30 cellular contexts compared by ENCODE assay signal in genomic region chr20:20371681-20372080, GRCh38. TPM values are rescaled to one million over a fixed set of nuclear protein-coding genes. Genes with fewer than 3 reads are reported as not detected.
DNase-seq lines count a peak whose midpoint lies in the region; ATAC-seq, FAIRE-seq and TF ChIP-seq lines count a peak whose summit lies in the region.
"Had no signal": no experiment of that assay in that cellular context is flagged by ENCODE, and none has a peak within 500 bp of the region (broad histone marks: within the 10 kb centered on the region; RNA-seq: fewer than 3 reads in every experiment).

No MANE protein-coding gene starts in this region.

- H3K18ac ChIP-seq in H1 (ENCODE audit: extremely low read depth, low read length): no peak overlapping the region

- DNase-seq in activated T-cell treated with anti-CD3 and anti-CD28 coated beads, Interleukin-2, amount 50 U/mL, for 72 hours: no peak
- no peak for DNase-seq in activated T-cell treated with anti-CD3 and anti-CD28 coated beads, Interleukin-2, amount 50 U/mL, for 48 hours
- DNase-seq in NCI-H146 (lab: John Stamatoyannopoulos, UW) (peak; percentile 47), H1 (ENCODE audit: low read depth in 1 of 2, low spot score in 2 of 2) (no peak), mesothelial cell of epicardium (ENCODE audit: low spot score in 2 of 2, unreplicated experiment in 2 of 2) (no peak), DMS79 (lab: John Stamatoyannopoulos, UW) (no peak), DMS153 (lab: John Stamatoyannopoulos, UW) (no peak)
- DNase-seq: activated CD8-positive, alpha-beta memory T cell treated with anti-CD3 and anti-CD28 coated beads for 24 hours; activated effector memory CD4-positive, alpha-beta T cell treated with Interleukin-2 at 50 U/mL for 16 hours; activated naive CD8-positive, alpha-beta T cell treated with anti-CD3 and anti-CD28 coated beads, Interleukin-2, amount 10 ng/mL, durations not matched to agents 7 days and 5 days; brain microvascular endothelial cell; Calu3; effector CD8-positive, alpha-beta T cell; esophagus squamous epithelium; lower lobe of right lung; NCI-H2081 treated with DMSO at 0.1 percent for 48 hours; stomach; T-cell; tibial artery had no signal

- peak; percentile 93 for FAIRE-seq in H1 (lab: Jason Lieb, UNC)

- H3K14ac ChIP-seq in H1 (ENCODE audit: insufficient read length): no peak overlapping the region

- no peak overlapping the region for H3K4ac ChIP-seq in H1 (replicated peaks; ENCODE audit: insufficient read length, low read depth, low read length)

- H2BK15ac ChIP-seq in H1 (ENCODE audit: low read length): no peak overlapping the region

- 2% methylated on average over 3 of the region's 3 CpGs; no CpG with 5 or more reads in 1 of the 2 experiments for WGBS in H1 (ENCODE audit: extremely low coverage in 1 of 2, insufficient coverage in 1 of 2, insufficient read length in 1 of 2, insufficient replicate concordance in 2 of 2, low coverage in 1 of 2, low lambda C conversion rate in 2 of 2, missing lambda C conversion rate in 1 of 2), 2 experiments

- peaks cover 22% of the 10 kb centered on the region; the same call in 1 of the 2 replicates for H3K23me2 ChIP-seq in H1 (ENCODE audit: low read depth, low read length)

- H3K56ac ChIP-seq in H1 (replicated peaks; ENCODE audit: insufficient read length, low read depth, low read length): no peak overlapping the region

- H4K91ac ChIP-seq in H1 (replicated peaks; ENCODE audit: insufficient read length, low read length): peak overlapping the region; percentile 32

- peak overlapping the region; percentile 94 for H2BK5ac ChIP-seq in H1 (ENCODE audit: low read depth, low read length)

- CTCF ChIA-PET in H1 (lab: Charles Lee; ENCODE audit: partially characterized antibody): interaction anchor here (0.7 to 2.9 kb wide), 10 partner anchors 9 to 222 kb away, joined by 3 to 11 read pairs (median 4); no protein-coding TSS in a partner anchor

- H3K27me3 ChIP-seq in H1 (replicated peaks in 1 of 4; ENCODE audit: control insufficient read depth in 3 of 4, extremely low read depth in 1 of 4, insufficient read depth in 3 of 4, low read length in 3 of 4) (peaks cover 18 to 67% (median 44%) of the 10 kb centered on the region in 4 experiments), neuron (ENCODE audit: insufficient read depth, low read length) (peaks cover 75% of the 10 kb centered on the region)

- H3K27ac ChIP-seq in H1 (ENCODE audit: low read depth, low read length): no peak overlapping the region; the same call in 1 of the 2 replicates
- H3K27ac ChIP-seq: brain microvascular endothelial cell, esophagus squamous epithelium, gastroesophageal sphincter, lower lobe of right lung, prostate gland, SJSA1, stomach, tibial artery had no signal

- no peaks in the 10 kb centered on the region for H3K79me1 ChIP-seq in H1 (ENCODE audit: low read depth, low read length)

- no peak overlapping the region for H3K23ac ChIP-seq in H1 (ENCODE audit: insufficient read length)

- H2AFZ ChIP-seq in H1 (ENCODE audit: low read length) (no peak overlapping the region), neuron (ENCODE audit: low read depth, low read length) (no peak overlapping the region)

- H3K4me3 ChIP-seq in H1 (ENCODE audit: extremely low read depth in 1 of 4, insufficient read depth in 2 of 4, low read depth in 3 of 4, low read length in 4 of 4) (peak overlapping the region in 3 of 4 experiments; percentile 24 to 69 (median 64); a peak in 5 of 8 replicates), neuron (ENCODE audit: low read length) (peak overlapping the region; percentile 59)
- H3K4me3 ChIP-seq: esophagus squamous epithelium, gastroesophageal sphincter, lower lobe of right lung, prostate gland, SJSA1, stomach, tibial artery had no signal

- no peak overlapping the region for H3K27ac Mint-ChIP-seq in activated T-cell treated with anti-CD3 and anti-CD28 coated beads, Interleukin-2, amount 50 U/mL, for 72 hours
- no peak overlapping the region for H3K27ac Mint-ChIP-seq in mesothelial cell of epicardium
- H3K27ac Mint-ChIP-seq: activated naive CD8-positive, alpha-beta T cell treated with anti-CD3 and anti-CD28 coated beads, Interleukin-2, amount 10 ng/mL, durations not matched to agents 7 days and 5 days; T-cell had no signal

- no peak overlapping the region for H4K8ac ChIP-seq in H1 (ENCODE audit: extremely low read depth, insufficient read depth, low read length)

- H2BK12ac ChIP-seq in H1 (ENCODE audit: low read depth, low read length): no peak overlapping the region; the same call in 1 of the 2 replicates

- H3K9me3 ChIP-seq in H1 (ENCODE audit: insufficient read depth in 2 of 2, low read depth in 1 of 2, low read length in 1 of 2) (no peaks in the 10 kb centered on the region), neuron (ENCODE audit: low read length) (peaks cover 11% of the 10 kb centered on the region)
- H3K9me3 ChIP-seq: esophagus squamous epithelium, gastroesophageal sphincter, lower lobe of right lung, prostate gland, SJSA1, stomach, tibial artery had no signal

- no peak for TF ChIP-seq RAD21 in H1 (IDR thresholded peaks at IDR 0.05 in 1 of 2, conservative IDR thresholded peaks at IDR 0.05 in 1 of 2; ENCODE audit: low read depth in 2 of 2, low read length in 2 of 2)

- H3K9me3 Mint-ChIP-seq in activated T-cell treated with anti-CD3 and anti-CD28 coated beads, Interleukin-2, amount 50 U/mL, for 72 hours: no peaks in the 10 kb centered on the region
- no peaks in the 10 kb centered on the region for H3K9me3 Mint-ChIP-seq in mesothelial cell of epicardium
- H3K9me3 Mint-ChIP-seq: activated naive CD8-positive, alpha-beta T cell treated with anti-CD3 and anti-CD28 coated beads, Interleukin-2, amount 10 ng/mL, durations not matched to agents 7 days and 5 days; T-cell had no signal

- POLR2A ChIA-PET in H1 (lab: Charles Lee; ENCODE audit: partially characterized antibody): interaction anchor here (0.6 to 2.6 kb wide), 10 partner anchors 9 to 92 kb away, joined by 3 to 6 read pairs (median 4); no protein-coding TSS in a partner anchor

- no peak for ATAC-seq in activated T-cell treated with anti-CD3 and anti-CD28 coated beads, Interleukin-2, amount 50 U/mL, for 72 hours (replicated peaks in 1 of 2)
- ATAC-seq: activated CD4-positive, CD25-positive, alpha-beta regulatory T cell treated with anti-CD3 and anti-CD28 coated beads, Interleukin-2, amount 50 U/mL, for 24 hours; gastroesophageal sphincter; HCT116; lower lobe of right lung; T-cell had no signal

- no peak overlapping the region for H3K9ac ChIP-seq in H1 (replicated peaks in 1 of 4; ENCODE audit: extremely low read depth in 1 of 4, low read depth in 3 of 4, low read length in 3 of 4)

- H3K36me3 ChIP-seq in H1 (ENCODE audit: control insufficient read depth in 2 of 4, insufficient read depth in 4 of 4, low read length in 3 of 4): no peaks in the 10 kb centered on the region
- H3K36me3 ChIP-seq in neuron (ENCODE audit: insufficient read depth, low read length): no peaks in the 10 kb centered on the region
- H3K36me3 ChIP-seq: brain microvascular endothelial cell, esophagus squamous epithelium, gastroesophageal sphincter, lower lobe of right lung, prostate gland, SJSA1, stomach, tibial artery had no signal

- peak overlapping the region; percentile 40 for H4K5ac ChIP-seq in H1 (ENCODE audit: insufficient read length, low read depth, low read length)

- peak overlapping the region; percentile 48 to 63 for H3K4me3 Mint-ChIP-seq in activated T-cell treated with anti-CD3 and anti-CD28 coated beads, Interleukin-2, amount 50 U/mL, for 72 hours
- H3K4me3 Mint-ChIP-seq in mesothelial cell of epicardium: no peak overlapping the region
- H3K4me3 Mint-ChIP-seq: activated naive CD8-positive, alpha-beta T cell treated with anti-CD3 and anti-CD28 coated beads, Interleukin-2, amount 10 ng/mL, durations not matched to agents 7 days and 5 days; T-cell had no signal

- H3K27me3 Mint-ChIP-seq in activated T-cell treated with anti-CD3 and anti-CD28 coated beads, Interleukin-2, amount 50 U/mL, for 72 hours (ENCODE audit: low read depth): peaks cover 74% of the 10 kb centered on the region
- H3K27me3 Mint-ChIP-seq in mesothelial cell of epicardium (ENCODE audit: low read depth): peaks cover 82% of the 10 kb centered on the region

- H3K4me1 ChIP-seq in H1 (replicated peaks in 1 of 4; ENCODE audit: control insufficient read depth in 3 of 4, insufficient read depth in 4 of 4, low read length in 3 of 4): peaks cover 9 to 33% (median 15%) of the 10 kb centered on the region in 4 experiments
- peaks cover 34% of the 10 kb centered on the region for H3K4me1 ChIP-seq in neuron (ENCODE audit: insufficient read depth, low read length)
- H3K4me1 ChIP-seq: SJSA1 had no signal

- H3K36me3 Mint-ChIP-seq in activated T-cell treated with anti-CD3 and anti-CD28 coated beads, Interleukin-2, amount 50 U/mL, for 72 hours (ENCODE audit: insufficient read depth in 2 of 2): peaks cover 2 to 3% of the 10 kb centered on the region in 2 donors
- H3K36me3 Mint-ChIP-seq in mesothelial cell of epicardium: no peaks in the 10 kb centered on the region
- H3K36me3 Mint-ChIP-seq: T-cell had no signal

- no peaks in the 10 kb centered on the region for H3K79me2 ChIP-seq in H1 (ENCODE audit: control insufficient read depth in 1 of 2, insufficient read depth in 2 of 2, low read length in 2 of 2)

- no peaks in the 10 kb centered on the region for H4K20me1 ChIP-seq in H1 (replicated peaks in 1 of 2; ENCODE audit: control insufficient read depth in 1 of 2, insufficient read depth in 2 of 2, low read length in 2 of 2)

- no peak for TF ChIP-seq CTCF in H1 (IDR thresholded peaks at IDR 0.05; ENCODE audit: control extremely low read depth in 1 of 3, insufficient read depth in 1 of 3, low read depth in 1 of 3, low read length in 3 of 3)
- TF ChIP-seq CTCF in mesothelial cell of epicardium (IDR thresholded peaks at IDR 0.05; ENCODE audit: unreplicated experiment): no peak

- peaks cover 38% of the 10 kb centered on the region for H3K4me1 Mint-ChIP-seq in activated T-cell treated with anti-CD3 and anti-CD28 coated beads, Interleukin-2, amount 50 U/mL, for 72 hours (ENCODE audit: low read depth)
- peaks cover 6% of the 10 kb centered on the region for H3K4me1 Mint-ChIP-seq in mesothelial cell of epicardium

- H2BK120ac ChIP-seq in H1 (replicated peaks; ENCODE audit: low read depth, low read length): no peak overlapping the region

- TF ChIP-seq POLR2A in H1 (IDR thresholded peaks at IDR 0.05; ENCODE audit: control extremely low read depth in 1 of 2, low read depth in 2 of 2, low read length in 2 of 2): no peak

- 0 out of 2 replicates have a peak overlapping the region, but pooled peaks have one; percentile 24 for H2BK20ac ChIP-seq in H1 (ENCODE audit: low read length)

- no peak overlapping the region for H2AK5ac ChIP-seq in H1 (ENCODE audit: low read depth, low read length)

- TF ChIP-seq EP300 in H1 (IDR thresholded peaks at IDR 0.05; ENCODE audit: borderline replicate concordance in 1 of 2, low read depth in 2 of 2, low read length in 2 of 2): 0 out of 3 replicates have a peak, but pooled peaks of 1 of the 2 experiments have one; percentile 64

- peak overlapping the region; percentile 52 to 84 for H3K4me2 ChIP-seq in H1 (ENCODE audit: insufficient read depth in 1 of 2, low read depth in 2 of 2, low read length in 2 of 2)

RNA-seq across cellular contexts. Expression of gene INSM1, which starts 3.8 kb away (rescaled TPM):
- total RNA-seq in activated T-cell treated with anti-CD3 and anti-CD28 coated beads, Interleukin-2, amount 50 U/mL, for 72 hours: 1 to 10 TPM; 4.1 to 7.4 TPM
- total RNA-seq in H1 (2021; fragmentation: NEBNext Ultra II Directional; extraction: Animal tissue kit (Norgen Biotek cat#: 25700)): 2.5 and 2.9 TPM in 2 replicates
- polyA plus RNA-seq in H1 (2011; rRNA removed): 0.86 and 1.4 TPM in 2 replicates
- polyA plus RNA-seq in H1 (2011; cell fraction: cytosol; rRNA removed): 1.1 TPM
- 1.2 TPM for polyA plus RNA-seq in H1 (2011; cell fraction: nucleus; rRNA removed)
- 1.5 to 2.3 TPM (median 2.0 TPM) in 4 replicates for polyA plus RNA-seq in H1 (2012, experiment 1 of 2)
- polyA plus RNA-seq in H1 (2012, experiment 2 of 2): 2.3 TPM
- polyA plus RNA-seq in H1 (2013, experiment 1 of 2): 1.3 TPM
- 1.3 TPM for polyA plus RNA-seq in H1 (2013, experiment 2 of 2)
- 0.29 and 0.35 TPM in 2 replicates for polyA minus RNA-seq in H1 (2011; rRNA and poly(A)+ RNA removed)
- polyA minus RNA-seq in H1 (2011; cell fraction: cytosol; rRNA and poly(A)+ RNA removed): 0.73 TPM
- 2.8 TPM for polyA minus RNA-seq in H1 (2011; cell fraction: nucleus; rRNA and poly(A)+ RNA removed)
- total RNA-seq in mesothelial cell of epicardium: not detected in 3 replicates
- total RNA-seq: activated naive CD8-positive, alpha-beta T cell treated with anti-CD3 and anti-CD28 coated beads, Interleukin-2, amount 10 ng/mL, durations not matched to agents 7 days and 5 days; Calu3; Daoy; esophagus squamous epithelium; kidney epithelial cell; lower lobe of right lung; mucosa of gallbladder; NCI-H460; SJSA1; T-cell had no signal
- polyA plus RNA-seq: AG04450 had no signal
